19 cellular contexts compared by ENCODE assay signal in the genomic region with DNA sequence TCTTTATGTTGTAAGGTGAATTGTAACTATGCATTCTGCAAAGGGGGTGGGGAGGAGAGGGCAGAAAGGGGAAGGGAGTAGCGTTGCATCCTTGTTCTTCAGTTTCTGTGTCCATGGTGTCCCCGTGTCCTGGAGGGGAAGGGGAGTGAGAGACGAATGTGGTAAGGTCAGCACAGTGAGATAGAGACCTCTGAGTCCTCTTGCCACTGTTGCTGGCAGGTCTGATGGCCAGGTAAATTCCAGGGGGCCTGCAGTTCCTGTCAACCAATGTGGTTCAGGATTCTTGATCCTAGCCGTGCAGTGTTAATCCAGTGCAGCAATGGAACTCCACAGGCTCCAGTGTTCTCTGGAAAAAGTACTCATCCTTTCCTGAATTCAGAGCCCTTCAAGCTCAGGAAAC. TPM values are rescaled to one million over a fixed set of nuclear protein-coding genes. Genes with fewer than 3 reads are reported as not detected.
DNase-seq lines count a peak whose midpoint lies in the region; ATAC-seq and TF ChIP-seq lines count a peak whose summit lies in the region.
"Had no signal": no experiment of that assay in that cellular context is flagged by ENCODE, and none has a peak within 500 bp of the region (broad histone marks: within the 10 kb centered on the region; RNA-seq: fewer than 3 reads in every experiment).

No MANE protein-coding gene starts in this region.

- H3K27ac ChIP-seq in CD4-positive, alpha-beta T cell (ENCODE audit: low read depth, low read length): peak overlapping the region; percentile 3
- peak overlapping the region; percentile 76 for H3K27ac ChIP-seq in HUES48 (ENCODE audit: low read depth, low read length)
- H3K27ac ChIP-seq in naive thymus-derived CD4-positive, alpha-beta T cell (ENCODE audit: low read depth, low read length): peak overlapping the region; percentile 65
- no peak overlapping the region for H3K27ac ChIP-seq in body of pancreas
- H3K27ac ChIP-seq in esophagus squamous epithelium: no peak overlapping the region
- H3K27ac ChIP-seq: gastrocnemius medialis, right lobe of liver, suprapubic skin had no signal

- H3K36me3 ChIP-seq in HUES48 (ENCODE audit: control insufficient read depth, insufficient read depth, low read length): 0 out of 2 replicates have a peak, but pooled peaks cover 16% of the 10 kb centered on the region
- peaks cover 0 to 4% (median 0%) of the 10 kb centered on the region in 3 experiments for H3K36me3 ChIP-seq in naive thymus-derived CD4-positive, alpha-beta T cell (ENCODE audit: control insufficient read depth in 2 of 3, insufficient read depth in 3 of 3, low read length in 3 of 3)
- peaks cover 0 to 3% of the 10 kb centered on the region in 2 donors for H3K36me3 ChIP-seq in body of pancreas (replicated peaks in 1 of 2; ENCODE audit: insufficient read depth in 1 of 2, low read depth in 2 of 2)
- H3K36me3 ChIP-seq in BE2C: no peaks in the 10 kb centered on the region
- H3K36me3 ChIP-seq in esophagus squamous epithelium: peaks cover 0 to 52% (median 0%) of the 10 kb centered on the region in 3 donors
- H3K36me3 ChIP-seq: gastrocnemius medialis had no signal

- H3K27ac Mint-ChIP-seq in CD4-positive, alpha-beta T cell: peak overlapping the region; percentile 97
- peak overlapping the region; percentile 22 for H3K27ac Mint-ChIP-seq in activated naive CD8-positive, alpha-beta T cell treated with anti-CD3 and anti-CD28 coated beads, Interleukin-2, amount 10 ng/mL, durations not matched to agents 7 days and 5 days
- H3K27ac Mint-ChIP-seq in naive thymus-derived CD4-positive, alpha-beta T cell: peak overlapping the region; percentile 21 to 99 (median 95)

- CTCF ChIA-PET in CD4-positive, alpha-beta T cell (lab: Charles Lee): interaction anchor here (0.6 to 1.2 kb wide), 2 partner anchors 16 to 33 kb away, joined by 3 to 5 read pairs; no protein-coding TSS in a partner anchor
- CTCF ChIA-PET in naive thymus-derived CD4-positive, alpha-beta T cell (lab: Charles Lee): interaction anchor here (0.9 to 1.3 kb wide), 2 partner anchors 9 to 16 kb away, joined by 3 to 4 read pairs; no protein-coding TSS in a partner anchor

- no peak overlapping the region for H3K4me3 Mint-ChIP-seq in CD4-positive, alpha-beta T cell
- H3K4me3 Mint-ChIP-seq in activated naive CD8-positive, alpha-beta T cell treated with anti-CD3 and anti-CD28 coated beads, Interleukin-2, amount 10 ng/mL, durations not matched to agents 7 days and 5 days: peak overlapping the region; percentile 68
- H3K4me3 Mint-ChIP-seq in naive thymus-derived CD4-positive, alpha-beta T cell: peak overlapping the region in 9 of 10 donors; percentile 60 to 84 (median 69)

- no peaks in the 10 kb centered on the region for H3K9me3 ChIP-seq in CD4-positive, alpha-beta T cell (ENCODE audit: control insufficient read depth, low read length)
- H3K9me3 ChIP-seq in HUES48 (ENCODE audit: control insufficient read depth, insufficient read depth, low read length): no peaks in the 10 kb centered on the region
- no peaks in the 10 kb centered on the region for H3K9me3 ChIP-seq in naive thymus-derived CD4-positive, alpha-beta T cell (ENCODE audit: control insufficient read depth in 2 of 3, low read length in 3 of 3)
- H3K9me3 ChIP-seq in body of pancreas: no peaks in the 10 kb centered on the region
- H3K9me3 ChIP-seq in BE2C: no peaks in the 10 kb centered on the region
- no peaks in the 10 kb centered on the region for H3K9me3 ChIP-seq in esophagus squamous epithelium
- H3K9me3 ChIP-seq: gastrocnemius medialis, right lobe of liver, suprapubic skin had no signal

- POLR2A ChIA-PET in CD4-positive, alpha-beta T cell (lab: Charles Lee): interaction anchor here (0.9 to 5.7 kb wide), 4 partner anchors 8 to 288 kb away, joined by 3 to 48 read pairs (median 6); no protein-coding TSS in a partner anchor
- POLR2A ChIA-PET in activated naive CD8-positive, alpha-beta T cell treated with anti-CD3 and anti-CD28 coated beads, Interleukin-2, amount 10 ng/mL, durations not matched to agents 7 days and 5 days (lab: Charles Lee): interaction anchor here (0.6 to 0.7 kb wide), 2 partner anchors 9 to 74 kb away, joined by 3 read pairs; no protein-coding TSS in a partner anchor
- POLR2A ChIA-PET in naive thymus-derived CD4-positive, alpha-beta T cell (lab: Charles Lee): interaction anchor here (0.6 to 9.2 kb wide), 6 partner anchors 7 to 181 kb away, joined by 3 to 69 read pairs (median 4); a partner anchor contains a TSS

- no peaks in the 10 kb centered on the region for H3K27me3 ChIP-seq in CD4-positive, alpha-beta T cell (ENCODE audit: control insufficient read depth, insufficient read depth, low read length)
- H3K27me3 ChIP-seq in HUES48 (ENCODE audit: control insufficient read depth, insufficient read depth, low read length) (no peaks in the 10 kb centered on the region), body of pancreas (no peaks in the 10 kb centered on the region), BE2C (no peaks in the 10 kb centered on the region), esophagus squamous epithelium (no peaks in the 10 kb centered on the region)
- H3K27me3 ChIP-seq in naive thymus-derived CD4-positive, alpha-beta T cell (ENCODE audit: control insufficient read depth in 2 of 2, insufficient read depth in 2 of 2, low read length in 2 of 2): no peaks in the 10 kb centered on the region
- H3K27me3 ChIP-seq: gastrocnemius medialis, right lobe of liver, suprapubic skin had no signal

- DNase-seq in CD4-positive, alpha-beta T cell: no peak
- DNase-seq in activated naive CD8-positive, alpha-beta T cell treated with anti-CD3 and anti-CD28 coated beads, Interleukin-2, amount 10 ng/mL, durations not matched to agents 7 days and 5 days: no peak
- DNase-seq in naive thymus-derived CD4-positive, alpha-beta T cell: no peak
- DNase-seq in body of pancreas (no peak), BE2C (no peak), esophagus squamous epithelium (lab: John Stamatoyannopoulos, UW) (no peak)
- DNase-seq: AML-193, aorta, gastrocnemius medialis, HFFc6, NCI-H187, NCI-H510A, right lobe of liver had no signal

- peaks cover 100% of the 10 kb centered on the region for H3K4me1 Mint-ChIP-seq in CD4-positive, alpha-beta T cell (ENCODE audit: low read depth)
- H3K4me1 Mint-ChIP-seq in activated naive CD8-positive, alpha-beta T cell treated with anti-CD3 and anti-CD28 coated beads, Interleukin-2, amount 10 ng/mL, durations not matched to agents 7 days and 5 days: peaks cover 76% of the 10 kb centered on the region
- H3K4me1 Mint-ChIP-seq in naive thymus-derived CD4-positive, alpha-beta T cell: peaks cover 68 to 100% (median 98%) of the 10 kb centered on the region in 7 donors

- no peak for TF ChIP-seq CTCF in CD4-positive, alpha-beta T cell (IDR thresholded peaks at IDR 0.05)
- TF ChIP-seq CTCF in body of pancreas (IDR thresholded peaks at IDR 0.05): no peak
- TF ChIP-seq CTCF in BE2C (IDR thresholded peaks at IDR 0.05; ENCODE audit: low read depth, low read length): no peak
- no peak for TF ChIP-seq CTCF in esophagus squamous epithelium (IDR thresholded peaks at IDR 0.05)

- no peaks in the 10 kb centered on the region for H3K27me3 Mint-ChIP-seq in CD4-positive, alpha-beta T cell
- H3K27me3 Mint-ChIP-seq in activated naive CD8-positive, alpha-beta T cell treated with anti-CD3 and anti-CD28 coated beads, Interleukin-2, amount 10 ng/mL, durations not matched to agents 7 days and 5 days: no peaks in the 10 kb centered on the region
- no peaks in the 10 kb centered on the region for H3K27me3 Mint-ChIP-seq in naive thymus-derived CD4-positive, alpha-beta T cell

- H3K9ac ChIP-seq in HUES48 (ENCODE audit: low read depth, low read length): no peak overlapping the region

- 79 to 81% methylated on average over 4 of the region's 4 CpGs for WGBS in body of pancreas, 2 donors
- 57 to 83% methylated on average over 4 of the region's 4 CpGs for WGBS in esophagus squamous epithelium, 2 donors

- ATAC-seq in CD4-positive, alpha-beta T cell (ENCODE audit: poor library complexity): no peak
- no peak for ATAC-seq in activated naive CD8-positive, alpha-beta T cell treated with anti-CD3 and anti-CD28 coated beads, Interleukin-2, amount 10 ng/mL, durations not matched to agents 7 days and 5 days (ENCODE audit: low read depth)
- no peak for ATAC-seq in naive thymus-derived CD4-positive, alpha-beta T cell
- ATAC-seq in body of pancreas: no peak
- ATAC-seq: activated CD4-positive, CD25-positive, alpha-beta regulatory T cell treated with anti-CD3 and anti-CD28 coated beads, Interleukin-2, amount 50 U/mL, for 24 hours; gastrocnemius medialis; right lobe of liver; Right ventricle myocardium inferior had no signal

- no peaks in the 10 kb centered on the region for H3K9me3 Mint-ChIP-seq in CD4-positive, alpha-beta T cell
- H3K9me3 Mint-ChIP-seq in activated naive CD8-positive, alpha-beta T cell treated with anti-CD3 and anti-CD28 coated beads, Interleukin-2, amount 10 ng/mL, durations not matched to agents 7 days and 5 days: no peaks in the 10 kb centered on the region
- H3K9me3 Mint-ChIP-seq in naive thymus-derived CD4-positive, alpha-beta T cell: peaks cover 0 to 7% (median 0%) of the 10 kb centered on the region in 11 donors
- H3K9me3 Mint-ChIP-seq: activated T-helper 1 cell treated with anti-CD3 and anti-CD28 coated beads, Interleukin-12 subunit alpha, Interleukin-12 subunit beta, Interleukin-2, Interleukin-4 antibody, amounts not matched to agents 30 ng/mL and 10 ng/mL and 1 ng/mL, durations not matched to agents 14 hours and 24 hours and 36 hours; HFFc6; T-helper 1 cell treated with Interleukin-12 subunit alpha and Interleukin-12 subunit beta and Interleukin-4 antibody, amounts not matched to agents 30 μg/mL and 1 μg/mL, for 36 hours had no signal

- H3K4me1 ChIP-seq in HUES48 (ENCODE audit: control insufficient read depth, insufficient read depth, low read length): peaks cover 49% of the 10 kb centered on the region
- peaks cover 66 to 94% of the 10 kb centered on the region in 2 donors for H3K4me1 ChIP-seq in naive thymus-derived CD4-positive, alpha-beta T cell (ENCODE audit: control insufficient read depth in 2 of 2, insufficient read depth in 2 of 2, low read length in 2 of 2)
- H3K4me1 ChIP-seq in body of pancreas: peaks cover 5% of the 10 kb centered on the region
- peaks cover 12% of the 10 kb centered on the region for H3K4me1 ChIP-seq in BE2C
- peaks cover 0 to 18% (median 4%) of the 10 kb centered on the region in 3 donors for H3K4me1 ChIP-seq in esophagus squamous epithelium
- H3K4me1 ChIP-seq: right lobe of liver had no signal

- peaks cover 24% of the 10 kb centered on the region for H3K36me3 Mint-ChIP-seq in CD4-positive, alpha-beta T cell (ENCODE audit: low read depth)
- peaks cover 24% of the 10 kb centered on the region for H3K36me3 Mint-ChIP-seq in activated naive CD8-positive, alpha-beta T cell treated with anti-CD3 and anti-CD28 coated beads, Interleukin-2, amount 10 ng/mL, durations not matched to agents 7 days and 5 days
- peaks cover 0 to 44% (median 19%) of the 10 kb centered on the region in 5 donors for H3K36me3 Mint-ChIP-seq in naive thymus-derived CD4-positive, alpha-beta T cell

- H3K4me3 ChIP-seq in HUES48 (ENCODE audit: low read depth, low read length): no peak overlapping the region
- no peak overlapping the region for H3K4me3 ChIP-seq in naive thymus-derived CD4-positive, alpha-beta T cell (ENCODE audit: low read length)
- no peak overlapping the region for H3K4me3 ChIP-seq in body of pancreas
- H3K4me3 ChIP-seq in BE2C (ENCODE audit: low read depth, low read length): no peak overlapping the region
- no peak overlapping the region for H3K4me3 ChIP-seq in esophagus squamous epithelium
- H3K4me3 ChIP-seq: gastrocnemius medialis, right lobe of liver, suprapubic skin had no signal

- intact Hi-C loops in CD4-positive, alpha-beta T cell (cut with DNase I, micrococcal nuclease): loop anchor here (1.0 to 5.0 kb wide), 3 partner anchors 7 to 41 kb away; no protein-coding TSS in a partner anchor
- intact Hi-C loops in naive thymus-derived CD4-positive, alpha-beta T cell (cut with micrococcal nuclease): no loop called here
- intact Hi-C loops in body of pancreas (cut with DNase I): no loop called here
- intact Hi-C loops in esophagus squamous epithelium (cut with DNase I): no loop called here

- TF ChIP-seq POLR2A in body of pancreas (IDR thresholded peaks at IDR 0.05): no peak
- TF ChIP-seq POLR2A in esophagus squamous epithelium (IDR thresholded peaks at IDR 0.05): no peak

RNA-seq across cellular contexts. Expression of a gene that starts 14.6 kb away (rescaled TPM):
- 10 to 100 TPM; 62.9 to 75.3 TPM for total RNA-seq in CD4-positive, alpha-beta T cell
- total RNA-seq in activated naive CD8-positive, alpha-beta T cell treated with anti-CD3 and anti-CD28 coated beads, Interleukin-2, amount 10 ng/mL, durations not matched to agents 7 days and 5 days: 10 to 100 TPM; 83.6 to 93.9 TPM
- 100 to 1,000 TPM in 1 of 5 experiments, 10 to 100 TPM in 4; 54.4 to 127 (median 61.9) TPM for total RNA-seq in naive thymus-derived CD4-positive, alpha-beta T cell
- 100 to 1,000 TPM; 118 to 121 TPM for polyA plus RNA-seq in naive thymus-derived CD4-positive, alpha-beta T cell
- total RNA-seq in body of pancreas (10 to 100 TPM; 49.0 to 76.5 TPM), esophagus squamous epithelium (10 to 100 TPM; 32.0 to 98.1 (median 77.8) TPM)
- polyA plus RNA-seq in BE2C (2012; ENCODE audit: insufficient read depth, insufficient read length, low read depth): 96.3 TPM

RNA-seq across cellular contexts. Expression of a gene that starts 38.7 kb away (rescaled TPM):
- 10 to 100 TPM; 87.9 to 89.9 TPM for total RNA-seq in CD4-positive, alpha-beta T cell
- total RNA-seq in activated naive CD8-positive, alpha-beta T cell treated with anti-CD3 and anti-CD28 coated beads, Interleukin-2, amount 10 ng/mL, durations not matched to agents 7 days and 5 days: 100 to 1,000 TPM; 101 to 115 TPM
- total RNA-seq in naive thymus-derived CD4-positive, alpha-beta T cell: 100 to 1,000 TPM in 2 of 5 experiments, 10 to 100 TPM in 3; 75.2 to 114 (median 91.1) TPM
- 10 to 100 TPM; 52.1 to 61.2 TPM for polyA plus RNA-seq in naive thymus-derived CD4-positive, alpha-beta T cell
- total RNA-seq in body of pancreas: 100 to 1,000 TPM; 125 to 231 TPM
- polyA plus RNA-seq in BE2C (2012; ENCODE audit: insufficient read depth, insufficient read length, low read depth): 118 TPM
- 10 to 100 TPM; 36.7 to 51.4 (median 46.8) TPM for total RNA-seq in esophagus squamous epithelium

Comparison
In these comparisons a context has a peak if more than half of its experiments do, and no peak if none do; other contexts are left out.
1. H3K27ac ChIP-seq: peak in CD4-positive, alpha-beta T cell (single experiment), HUES48 (single experiment) and naive thymus-derived CD4-positive, alpha-beta T cell (single experiment); none in body of pancreas (0 of 4) and esophagus squamous epithelium (0 of 4).
2. H3K27ac Mint-ChIP-seq: peak in every context shown above with its lines; median percentile 97 in CD4-positive, alpha-beta T cell; 95 in naive thymus-derived CD4-positive, alpha-beta T cell; 22 in activated naive CD8-positive, alpha-beta T cell treated with anti-CD3 and anti-CD28 coated beads, Interleukin-2, amount 10 ng/mL, durations not matched to agents 7 days and 5 days.
3. intact Hi-C loops: an anchor here in CD4-positive, alpha-beta T cell (1.0 to 5.0 kb wide); none called in naive thymus-derived CD4-positive, alpha-beta T cell, body of pancreas and esophagus squamous epithelium.